16 cellular contexts compared by ENCODE assay signal in genomic region chr13:99822820-99823219, GRCh38.
DNase-seq lines count a peak whose midpoint lies in the region; ATAC-seq, FAIRE-seq and TF ChIP-seq lines count a peak whose summit lies in the region.
"Had no signal": no experiment of that assay in that cellular context is flagged by ENCODE, and none has a peak within 500 bp of the region (broad histone marks: within the 10 kb centered on the region; RNA-seq: fewer than 3 reads in every experiment).

No MANE protein-coding gene starts in this region.

- CTCF ChIA-PET in activated CD4-positive, alpha-beta T cell treated with anti-CD3 and anti-CD28 coated beads, Interleukin-2, amount 10 ng/mL, durations not matched to agents 7 days and 5 days (lab: Charles Lee): interaction anchor here (2.3 kb wide), 1 partner anchor 13 kb away, joined by 6 read pairs; no protein-coding TSS in a partner anchor

- FAIRE-seq in A204.1 (lab: Jason Lieb, UNC) (peak; percentile 47), islet of Langerhans (lab: Jason Lieb, UNC) (peak; percentile 73)
- FAIRE-seq: A549, GM18507 had no signal

- no peaks in the 10 kb centered on the region for H3K36me3 Mint-ChIP-seq in activated CD4-positive, alpha-beta T cell treated with anti-CD3 and anti-CD28 coated beads, Interleukin-2, amount 10 ng/mL, durations not matched to agents 7 days and 5 days (ENCODE audit: low read depth)
- H3K36me3 Mint-ChIP-seq: CD14-positive monocyte had no signal

- POLR2A ChIA-PET in activated CD4-positive, alpha-beta T cell treated with anti-CD3 and anti-CD28 coated beads, Interleukin-2, amount 10 ng/mL, durations not matched to agents 7 days and 5 days (lab: Charles Lee): no interaction called here

- ATAC-seq in HG03159 (IDR thresholded peaks at IDR 0.05; ENCODE audit: unreplicated experiment): no peak
- ATAC-seq: A549; CD8-positive, alpha-beta T cell; GM12878 had no signal

- TF ChIP-seq CTCF in LNCaP clone FGC (IDR thresholded peaks at IDR 0.05; ENCODE audit: control insufficient read depth, extremely low read depth, insufficient read depth): no peak

- H3K4me3 ChIP-seq in LNCaP clone FGC (ENCODE audit: low read depth, low read length): no peak overlapping the region
- H3K4me3 ChIP-seq: A549, GM12878, GM23248, HAP-1 had no signal

- H3K4me1 Mint-ChIP-seq in activated CD4-positive, alpha-beta T cell treated with anti-CD3 and anti-CD28 coated beads, Interleukin-2, amount 10 ng/mL, durations not matched to agents 7 days and 5 days: peaks cover 10% of the 10 kb centered on the region
- H3K4me1 Mint-ChIP-seq: CD14-positive monocyte had no signal

- no peak overlapping the region for H3K4me3 Mint-ChIP-seq in activated CD4-positive, alpha-beta T cell treated with anti-CD3 and anti-CD28 coated beads, Interleukin-2, amount 10 ng/mL, durations not matched to agents 7 days and 5 days
- H3K4me3 Mint-ChIP-seq: CD14-positive monocyte; CD8-positive, alpha-beta T cell had no signal

- H3K27me3 Mint-ChIP-seq in activated CD4-positive, alpha-beta T cell treated with anti-CD3 and anti-CD28 coated beads, Interleukin-2, amount 10 ng/mL, durations not matched to agents 7 days and 5 days: no peaks in the 10 kb centered on the region

- DNase-seq in LNCaP clone FGC (ENCODE audit: low read depth): peak; percentile 52
- no peak for DNase-seq in activated CD4-positive, alpha-beta T cell treated with anti-CD3 and anti-CD28 coated beads, Interleukin-2, amount 50 U/mL, for 1 hour
- no peak for DNase-seq in activated CD4-positive, alpha-beta T cell treated with anti-CD3 and anti-CD28 coated beads, Interleukin-2, amount 10 ng/mL, durations not matched to agents 7 days and 5 days
- DNase-seq: AML-193; Calu3; CD8-positive, alpha-beta T cell; DMS79 treated with DMSO at 0.1 percent for 48 hours; GM23248 had no signal

- no peaks in the 10 kb centered on the region for H3K9me3 Mint-ChIP-seq in activated CD4-positive, alpha-beta T cell treated with anti-CD3 and anti-CD28 coated beads, Interleukin-2, amount 10 ng/mL, durations not matched to agents 7 days and 5 days

- no peak overlapping the region for H3K27ac Mint-ChIP-seq in activated CD4-positive, alpha-beta T cell treated with anti-CD3 and anti-CD28 coated beads, Interleukin-2, amount 10 ng/mL, durations not matched to agents 7 days and 5 days
- H3K27ac Mint-ChIP-seq: CD14-positive monocyte; CD8-positive, alpha-beta T cell had no signal
